Comparison of ENCODE assay signal across 1 cellular context in the genomic region with DNA sequence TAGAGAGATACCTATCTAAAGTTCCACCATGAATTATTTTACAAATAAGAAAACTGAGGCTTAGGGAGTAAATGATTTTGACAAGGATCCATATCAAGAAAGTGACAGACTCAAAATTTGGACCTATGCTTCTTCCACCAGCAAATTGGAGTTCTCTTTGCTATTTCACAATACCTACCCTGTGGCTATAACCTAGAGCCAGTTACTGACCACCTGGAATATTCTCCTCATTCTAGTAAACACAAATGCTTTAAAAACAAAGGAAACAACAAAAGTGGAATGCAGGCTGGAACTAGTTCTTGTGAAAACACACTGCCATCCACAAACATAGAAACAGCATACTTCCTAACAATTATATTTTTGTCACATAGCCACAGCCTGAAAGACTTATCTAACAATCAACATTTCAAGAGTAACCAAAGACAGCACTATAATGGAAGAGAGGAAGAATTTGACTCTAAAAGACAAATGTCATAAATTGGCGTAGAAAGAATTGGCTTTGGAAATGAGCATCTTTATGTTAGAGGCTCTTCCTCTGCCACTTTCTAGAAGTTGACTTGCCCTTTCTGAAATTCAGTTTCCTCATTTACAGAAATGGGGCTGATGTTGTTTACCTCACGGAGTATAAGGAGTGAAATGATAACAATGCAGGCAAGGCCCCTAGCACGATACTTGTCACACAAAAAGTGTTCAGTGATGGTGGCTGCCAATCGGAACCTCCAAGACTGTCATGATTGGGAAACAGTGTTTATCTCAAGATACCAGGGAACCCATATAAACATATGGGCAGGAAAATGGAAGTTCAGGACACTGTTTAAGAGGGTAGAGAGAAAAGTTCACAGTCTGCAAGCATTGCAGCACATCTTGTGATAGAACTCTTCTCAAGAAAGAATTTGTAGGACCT.
TF ChIP-seq lines count a peak whose summit lies in the region.

No MANE protein-coding gene starts in this region.

TF ChIP-seq in K562, 482 proteins besides CTCF, POLR2A, EP300 and RAD21 (continued from another document and continues in another):
- TF ChIP-seq, protein P1, sequence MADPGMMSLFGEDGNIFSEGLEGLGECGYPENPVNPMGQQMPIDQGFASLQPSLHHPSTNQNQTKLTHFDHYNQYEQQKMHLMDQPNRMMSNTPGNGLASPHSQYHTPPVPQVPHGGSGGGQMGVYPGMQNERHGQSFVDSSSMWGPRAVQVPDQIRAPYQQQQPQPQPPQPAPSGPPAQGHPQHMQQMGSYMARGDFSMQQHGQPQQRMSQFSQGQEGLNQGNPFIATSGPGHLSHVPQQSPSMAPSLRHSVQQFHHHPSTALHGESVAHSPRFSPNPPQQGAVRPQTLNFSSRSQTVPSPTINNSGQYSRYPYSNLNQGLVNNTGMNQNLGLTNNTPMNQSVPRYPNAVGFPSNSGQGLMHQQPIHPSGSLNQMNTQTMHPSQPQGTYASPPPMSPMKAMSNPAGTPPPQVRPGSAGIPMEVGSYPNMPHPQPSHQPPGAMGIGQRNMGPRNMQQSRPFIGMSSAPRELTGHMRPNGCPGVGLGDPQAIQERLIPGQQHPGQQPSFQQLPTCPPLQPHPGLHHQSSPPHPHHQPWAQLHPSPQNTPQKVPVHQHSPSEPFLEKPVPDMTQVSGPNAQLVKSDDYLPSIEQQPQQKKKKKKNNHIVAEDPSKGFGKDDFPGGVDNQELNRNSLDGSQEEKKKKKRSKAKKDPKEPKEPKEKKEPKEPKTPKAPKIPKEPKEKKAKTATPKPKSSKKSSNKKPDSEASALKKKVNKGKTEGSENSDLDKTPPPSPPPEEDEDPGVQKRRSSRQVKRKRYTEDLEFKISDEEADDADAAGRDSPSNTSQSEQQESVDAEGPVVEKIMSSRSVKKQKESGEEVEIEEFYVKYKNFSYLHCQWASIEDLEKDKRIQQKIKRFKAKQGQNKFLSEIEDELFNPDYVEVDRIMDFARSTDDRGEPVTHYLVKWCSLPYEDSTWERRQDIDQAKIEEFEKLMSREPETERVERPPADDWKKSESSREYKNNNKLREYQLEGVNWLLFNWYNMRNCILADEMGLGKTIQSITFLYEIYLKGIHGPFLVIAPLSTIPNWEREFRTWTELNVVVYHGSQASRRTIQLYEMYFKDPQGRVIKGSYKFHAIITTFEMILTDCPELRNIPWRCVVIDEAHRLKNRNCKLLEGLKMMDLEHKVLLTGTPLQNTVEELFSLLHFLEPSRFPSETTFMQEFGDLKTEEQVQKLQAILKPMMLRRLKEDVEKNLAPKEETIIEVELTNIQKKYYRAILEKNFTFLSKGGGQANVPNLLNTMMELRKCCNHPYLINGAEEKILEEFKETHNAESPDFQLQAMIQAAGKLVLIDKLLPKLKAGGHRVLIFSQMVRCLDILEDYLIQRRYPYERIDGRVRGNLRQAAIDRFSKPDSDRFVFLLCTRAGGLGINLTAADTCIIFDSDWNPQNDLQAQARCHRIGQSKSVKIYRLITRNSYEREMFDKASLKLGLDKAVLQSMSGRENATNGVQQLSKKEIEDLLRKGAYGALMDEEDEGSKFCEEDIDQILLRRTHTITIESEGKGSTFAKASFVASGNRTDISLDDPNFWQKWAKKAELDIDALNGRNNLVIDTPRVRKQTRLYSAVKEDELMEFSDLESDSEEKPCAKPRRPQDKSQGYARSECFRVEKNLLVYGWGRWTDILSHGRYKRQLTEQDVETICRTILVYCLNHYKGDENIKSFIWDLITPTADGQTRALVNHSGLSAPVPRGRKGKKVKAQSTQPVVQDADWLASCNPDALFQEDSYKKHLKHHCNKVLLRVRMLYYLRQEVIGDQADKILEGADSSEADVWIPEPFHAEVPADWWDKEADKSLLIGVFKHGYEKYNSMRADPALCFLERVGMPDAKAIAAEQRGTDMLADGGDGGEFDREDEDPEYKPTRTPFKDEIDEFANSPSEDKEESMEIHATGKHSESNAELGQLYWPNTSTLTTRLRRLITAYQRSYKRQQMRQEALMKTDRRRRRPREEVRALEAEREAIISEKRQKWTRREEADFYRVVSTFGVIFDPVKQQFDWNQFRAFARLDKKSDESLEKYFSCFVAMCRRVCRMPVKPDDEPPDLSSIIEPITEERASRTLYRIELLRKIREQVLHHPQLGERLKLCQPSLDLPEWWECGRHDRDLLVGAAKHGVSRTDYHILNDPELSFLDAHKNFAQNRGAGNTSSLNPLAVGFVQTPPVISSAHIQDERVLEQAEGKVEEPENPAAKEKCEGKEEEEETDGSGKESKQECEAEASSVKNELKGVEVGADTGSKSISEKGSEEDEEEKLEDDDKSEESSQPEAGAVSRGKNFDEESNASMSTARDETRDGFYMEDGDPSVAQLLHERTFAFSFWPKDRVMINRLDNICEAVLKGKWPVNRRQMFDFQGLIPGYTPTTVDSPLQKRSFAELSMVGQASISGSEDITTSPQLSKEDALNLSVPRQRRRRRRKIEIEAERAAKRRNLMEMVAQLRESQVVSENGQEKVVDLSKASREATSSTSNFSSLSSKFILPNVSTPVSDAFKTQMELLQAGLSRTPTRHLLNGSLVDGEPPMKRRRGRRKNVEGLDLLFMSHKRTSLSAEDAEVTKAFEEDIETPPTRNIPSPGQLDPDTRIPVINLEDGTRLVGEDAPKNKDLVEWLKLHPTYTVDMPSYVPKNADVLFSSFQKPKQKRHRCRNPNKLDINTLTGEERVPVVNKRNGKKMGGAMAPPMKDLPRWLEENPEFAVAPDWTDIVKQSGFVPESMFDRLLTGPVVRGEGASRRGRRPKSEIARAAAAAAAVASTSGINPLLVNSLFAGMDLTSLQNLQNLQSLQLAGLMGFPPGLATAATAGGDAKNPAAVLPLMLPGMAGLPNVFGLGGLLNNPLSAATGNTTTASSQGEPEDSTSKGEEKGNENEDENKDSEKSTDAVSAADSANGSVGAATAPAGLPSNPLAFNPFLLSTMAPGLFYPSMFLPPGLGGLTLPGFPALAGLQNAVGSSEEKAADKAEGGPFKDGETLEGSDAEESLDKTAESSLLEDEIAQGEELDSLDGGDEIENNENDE (IDR thresholded peaks at IDR 0.05; ENCODE audit: low read depth, low read length) = no peak
- TF ChIP-seq ZNF79 (CRISPR knock-in tag; IDR thresholded peaks at IDR 0.05; ENCODE audit: low read depth) (no peak), POLR2AphosphoS5 (IDR thresholded peaks at IDR 0.05; ENCODE audit: control insufficient read depth, insufficient read depth, low read depth, low read length) (peak; percentile 71; the same call in 1 of the 2 replicates), RB1 (IDR thresholded peaks at IDR 0.05; ENCODE audit: low read depth) (no peak), DMBX1 (CRISPR knock-in tag; IDR thresholded peaks at IDR 0.05; ENCODE audit: borderline replicate concordance) (peak; percentile 65), HCFC1 (IDR thresholded peaks at IDR 0.05; ENCODE audit: low read depth, low read length) (no peak), SOX6 (IDR thresholded peaks at IDR 0.05) (peak; percentile 53), SRF (CRISPR knock-in tag; IDR thresholded peaks at IDR 0.05) (no peak), MTA1 (IDR thresholded peaks at IDR 0.05; ENCODE audit: borderline replicate concordance) (no peak), KDM4B (IDR thresholded peaks at IDR 0.05; ENCODE audit: borderline replicate concordance in 2 of 2, low read depth in 1 of 2) (no peak), EP400 (IDR thresholded peaks at IDR 0.05) (peak; percentile 29; the same call in 1 of the 2 replicates), TCFL5 (CRISPR knock-in tag; conservative IDR thresholded peaks at IDR 0.05) (no peak), CXXC5 (CRISPR knock-in tag; IDR thresholded peaks at IDR 0.05) (peak; percentile 62; the same call in 1 of the 2 replicates), TAF1 (IDR thresholded peaks at IDR 0.05; ENCODE audit: control insufficient read depth, extremely low read depth, insufficient read depth, low read length, severe bottlenecking) (no peak), MYC (IDR thresholded peaks at IDR 0.05; ENCODE audit: low read depth, low read length) (no peak), MYC (CRISPR knock-in tag; IDR thresholded peaks at IDR 0.05; ENCODE audit: borderline replicate concordance, low read depth) (no peak), ZNF778 (CRISPR knock-in tag; IDR thresholded peaks at IDR 0.05) (no peak), PPARD (CRISPR knock-in tag; IDR thresholded peaks at IDR 0.05) (no peak), MCM2 (IDR thresholded peaks at IDR 0.05; ENCODE audit: low read depth) (no peak), ILK (tag; IDR thresholded peaks at IDR 0.05; ENCODE audit: borderline replicate concordance, low read depth) (no peak), HDAC1 (IDR thresholded peaks at IDR 0.05) (peak in 1 of 2 experiments; percentile 18; a peak in 1 of 4 replicates), ZNF589 (CRISPR knock-in tag; IDR thresholded peaks at IDR 0.05; ENCODE audit: low read depth) (peak; percentile 73; the same call in 1 of the 2 replicates), YY1 (IDR thresholded peaks at IDR 0.05; ENCODE audit: borderline replicate concordance in 1 of 3, control insufficient read depth in 1 of 3, extremely low read depth in 1 of 3, insufficient read depth in 3 of 3, insufficient read length in 1 of 3, insufficient replicate concordance in 2 of 3, low read depth in 1 of 3, low read length in 2 of 3) (no peak), NR2C2 (CRISPR knock-in tag; IDR thresholded peaks at IDR 0.05) (no peak), NR2C2 (tag; IDR thresholded peaks at IDR 0.05) (no peak; the same call in 1 of the 2 replicates), MEIS2 (IDR thresholded peaks at IDR 0.05; ENCODE audit: partially characterized antibody) (no peak), TAL1 (IDR thresholded peaks at IDR 0.05) (peak; percentile 81), RUNX1 (IDR thresholded peaks at IDR 0.05; ENCODE audit: low read depth) (no peak), GTF2E2 (tag; IDR thresholded peaks at IDR 0.05) (peak; percentile 57; the same call in 1 of the 2 replicates), MEF2A (IDR thresholded peaks at IDR 0.05; ENCODE audit: control insufficient read depth, low read depth, low read length) (no peak), CC2D1A (IDR thresholded peaks at IDR 0.05) (peak; percentile 42; the same call in 1 of the 2 replicates)
- TF ChIP-seq, protein P2, sequence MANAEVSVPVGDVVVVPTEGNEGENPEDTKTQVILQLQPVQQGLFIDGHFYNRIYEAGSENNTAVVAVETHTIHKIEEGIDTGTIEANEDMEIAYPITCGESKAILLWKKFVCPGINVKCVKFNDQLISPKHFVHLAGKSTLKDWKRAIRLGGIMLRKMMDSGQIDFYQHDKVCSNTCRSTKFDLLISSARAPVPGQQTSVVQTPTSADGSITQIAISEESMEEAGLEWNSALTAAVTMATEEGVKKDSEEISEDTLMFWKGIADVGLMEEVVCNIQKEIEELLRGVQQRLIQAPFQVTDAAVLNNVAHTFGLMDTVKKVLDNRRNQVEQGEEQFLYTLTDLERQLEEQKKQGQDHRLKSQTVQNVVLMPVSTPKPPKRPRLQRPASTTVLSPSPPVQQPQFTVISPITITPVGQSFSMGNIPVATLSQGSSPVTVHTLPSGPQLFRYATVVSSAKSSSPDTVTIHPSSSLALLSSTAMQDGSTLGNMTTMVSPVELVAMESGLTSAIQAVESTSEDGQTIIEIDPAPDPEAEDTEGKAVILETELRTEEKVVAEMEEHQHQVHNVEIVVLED (CRISPR knock-in tag; IDR thresholded peaks at IDR 0.05) = no peak
- TF ChIP-seq, protein P3, sequence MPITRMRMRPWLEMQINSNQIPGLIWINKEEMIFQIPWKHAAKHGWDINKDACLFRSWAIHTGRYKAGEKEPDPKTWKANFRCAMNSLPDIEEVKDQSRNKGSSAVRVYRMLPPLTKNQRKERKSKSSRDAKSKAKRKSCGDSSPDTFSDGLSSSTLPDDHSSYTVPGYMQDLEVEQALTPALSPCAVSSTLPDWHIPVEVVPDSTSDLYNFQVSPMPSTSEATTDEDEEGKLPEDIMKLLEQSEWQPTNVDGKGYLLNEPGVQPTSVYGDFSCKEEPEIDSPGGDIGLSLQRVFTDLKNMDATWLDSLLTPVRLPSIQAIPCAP (CRISPR knock-in tag; IDR thresholded peaks at IDR 0.05; ENCODE audit: borderline replicate concordance) = no peak
- TF ChIP-seq, protein P4, sequence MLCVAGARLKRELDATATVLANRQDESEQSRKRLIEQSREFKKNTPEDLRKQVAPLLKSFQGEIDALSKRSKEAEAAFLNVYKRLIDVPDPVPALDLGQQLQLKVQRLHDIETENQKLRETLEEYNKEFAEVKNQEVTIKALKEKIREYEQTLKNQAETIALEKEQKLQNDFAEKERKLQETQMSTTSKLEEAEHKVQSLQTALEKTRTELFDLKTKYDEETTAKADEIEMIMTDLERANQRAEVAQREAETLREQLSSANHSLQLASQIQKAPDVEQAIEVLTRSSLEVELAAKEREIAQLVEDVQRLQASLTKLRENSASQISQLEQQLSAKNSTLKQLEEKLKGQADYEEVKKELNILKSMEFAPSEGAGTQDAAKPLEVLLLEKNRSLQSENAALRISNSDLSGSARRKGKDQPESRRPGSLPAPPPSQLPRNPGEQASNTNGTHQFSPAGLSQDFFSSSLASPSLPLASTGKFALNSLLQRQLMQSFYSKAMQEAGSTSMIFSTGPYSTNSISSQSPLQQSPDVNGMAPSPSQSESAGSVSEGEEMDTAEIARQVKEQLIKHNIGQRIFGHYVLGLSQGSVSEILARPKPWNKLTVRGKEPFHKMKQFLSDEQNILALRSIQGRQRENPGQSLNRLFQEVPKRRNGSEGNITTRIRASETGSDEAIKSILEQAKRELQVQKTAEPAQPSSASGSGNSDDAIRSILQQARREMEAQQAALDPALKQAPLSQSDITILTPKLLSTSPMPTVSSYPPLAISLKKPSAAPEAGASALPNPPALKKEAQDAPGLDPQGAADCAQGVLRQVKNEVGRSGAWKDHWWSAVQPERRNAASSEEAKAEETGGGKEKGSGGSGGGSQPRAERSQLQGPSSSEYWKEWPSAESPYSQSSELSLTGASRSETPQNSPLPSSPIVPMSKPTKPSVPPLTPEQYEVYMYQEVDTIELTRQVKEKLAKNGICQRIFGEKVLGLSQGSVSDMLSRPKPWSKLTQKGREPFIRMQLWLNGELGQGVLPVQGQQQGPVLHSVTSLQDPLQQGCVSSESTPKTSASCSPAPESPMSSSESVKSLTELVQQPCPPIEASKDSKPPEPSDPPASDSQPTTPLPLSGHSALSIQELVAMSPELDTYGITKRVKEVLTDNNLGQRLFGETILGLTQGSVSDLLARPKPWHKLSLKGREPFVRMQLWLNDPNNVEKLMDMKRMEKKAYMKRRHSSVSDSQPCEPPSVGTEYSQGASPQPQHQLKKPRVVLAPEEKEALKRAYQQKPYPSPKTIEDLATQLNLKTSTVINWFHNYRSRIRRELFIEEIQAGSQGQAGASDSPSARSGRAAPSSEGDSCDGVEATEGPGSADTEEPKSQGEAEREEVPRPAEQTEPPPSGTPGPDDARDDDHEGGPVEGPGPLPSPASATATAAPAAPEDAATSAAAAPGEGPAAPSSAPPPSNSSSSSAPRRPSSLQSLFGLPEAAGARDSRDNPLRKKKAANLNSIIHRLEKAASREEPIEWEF (CRISPR knock-in tag; IDR thresholded peaks at IDR 0.05) = peak; percentile 36; the same call in 1 of the 2 replicates
- TF ChIP-seq, protein P5, sequence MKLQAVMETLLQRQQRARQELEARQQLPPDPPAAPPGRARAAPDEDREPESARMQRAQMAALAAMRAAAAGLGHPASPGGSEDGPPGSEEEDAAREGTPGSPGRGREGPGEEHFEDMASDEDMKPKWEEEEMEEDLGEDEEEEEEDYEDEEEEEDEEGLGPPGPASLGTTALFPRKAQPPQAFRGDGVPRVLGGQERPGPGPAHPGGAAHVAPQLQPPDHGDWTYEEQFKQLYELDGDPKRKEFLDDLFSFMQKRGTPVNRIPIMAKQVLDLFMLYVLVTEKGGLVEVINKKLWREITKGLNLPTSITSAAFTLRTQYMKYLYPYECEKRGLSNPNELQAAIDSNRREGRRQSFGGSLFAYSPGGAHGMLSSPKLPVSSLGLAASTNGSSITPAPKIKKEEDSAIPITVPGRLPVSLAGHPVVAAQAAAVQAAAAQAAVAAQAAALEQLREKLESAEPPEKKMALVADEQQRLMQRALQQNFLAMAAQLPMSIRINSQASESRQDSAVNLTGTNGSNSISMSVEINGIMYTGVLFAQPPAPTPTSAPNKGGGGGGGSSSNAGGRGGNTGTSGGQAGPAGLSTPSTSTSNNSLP (IDR thresholded peaks at IDR 0.05; ENCODE audit: borderline replicate concordance, low read depth, low read length) = no peak; the same call in 1 of the 2 replicates
